2 cellular contexts compared by ENCODE assay signal in the genomic region with DNA sequence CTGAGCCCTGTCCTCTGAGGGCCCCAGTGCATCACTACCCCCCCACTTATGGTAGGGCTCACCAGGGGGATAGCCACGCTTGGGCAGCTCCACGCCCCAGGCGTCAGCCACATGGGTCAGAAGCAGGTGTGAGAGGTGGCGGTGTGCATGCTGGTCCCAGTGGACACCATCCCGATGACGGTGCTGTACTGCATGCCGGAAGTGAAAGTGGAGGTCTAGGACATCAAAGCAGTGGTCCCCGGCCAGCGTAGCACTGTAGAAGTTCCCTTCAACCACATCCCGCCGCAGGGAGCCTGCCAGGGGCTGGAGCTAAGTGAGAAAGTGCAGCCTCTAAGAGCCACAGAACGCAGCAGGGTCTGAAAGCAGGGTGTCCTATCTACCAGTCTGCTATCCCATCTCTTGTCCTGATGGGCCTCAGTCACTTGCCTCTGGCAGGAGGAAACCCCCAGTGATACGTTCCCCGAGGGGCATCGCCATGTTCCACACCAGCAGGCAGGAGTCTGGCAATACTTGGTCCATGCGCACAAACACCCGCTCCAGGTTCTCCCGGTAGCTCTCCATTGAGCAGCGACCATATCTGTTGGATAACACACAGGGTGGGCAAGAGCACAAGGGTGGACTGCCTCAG.
TF ChIP-seq lines count a peak whose summit lies in the region.

No MANE protein-coding gene starts in this region.

TF ChIP-seq in SK-N-SH, 30 proteins besides CTCF, POLR2A, EP300 and RAD21:
- TF ChIP-seq POLR2AphosphoS5 (IDR thresholded peaks at IDR 0.05; ENCODE audit: low read depth, low read length) (no peak), CHD2 (IDR thresholded peaks at IDR 0.05; ENCODE audit: low read length, partially characterized antibody) (no peak), MEF2A (IDR thresholded peaks at IDR 0.05; ENCODE audit: borderline replicate concordance, low read depth) (no peak), TEAD4 (IDR thresholded peaks at IDR 0.05; ENCODE audit: borderline replicate concordance, insufficient read depth) (no peak), MXI1 (IDR thresholded peaks at IDR 0.05; ENCODE audit: low read depth, low read length) (no peak), RCOR1 (IDR thresholded peaks at IDR 0.05; ENCODE audit: low read length) (no peak), TAF1 (IDR thresholded peaks at IDR 0.05; ENCODE audit: borderline replicate concordance, low read depth, low read length) (no peak), TCF12 (IDR thresholded peaks at IDR 0.05) (no peak), NFIC (IDR thresholded peaks at IDR 0.05; ENCODE audit: borderline replicate concordance) (no peak), RFX5 (IDR thresholded peaks at IDR 0.05; ENCODE audit: low read length) (no peak)
- TF ChIP-seq, protein P1, sequence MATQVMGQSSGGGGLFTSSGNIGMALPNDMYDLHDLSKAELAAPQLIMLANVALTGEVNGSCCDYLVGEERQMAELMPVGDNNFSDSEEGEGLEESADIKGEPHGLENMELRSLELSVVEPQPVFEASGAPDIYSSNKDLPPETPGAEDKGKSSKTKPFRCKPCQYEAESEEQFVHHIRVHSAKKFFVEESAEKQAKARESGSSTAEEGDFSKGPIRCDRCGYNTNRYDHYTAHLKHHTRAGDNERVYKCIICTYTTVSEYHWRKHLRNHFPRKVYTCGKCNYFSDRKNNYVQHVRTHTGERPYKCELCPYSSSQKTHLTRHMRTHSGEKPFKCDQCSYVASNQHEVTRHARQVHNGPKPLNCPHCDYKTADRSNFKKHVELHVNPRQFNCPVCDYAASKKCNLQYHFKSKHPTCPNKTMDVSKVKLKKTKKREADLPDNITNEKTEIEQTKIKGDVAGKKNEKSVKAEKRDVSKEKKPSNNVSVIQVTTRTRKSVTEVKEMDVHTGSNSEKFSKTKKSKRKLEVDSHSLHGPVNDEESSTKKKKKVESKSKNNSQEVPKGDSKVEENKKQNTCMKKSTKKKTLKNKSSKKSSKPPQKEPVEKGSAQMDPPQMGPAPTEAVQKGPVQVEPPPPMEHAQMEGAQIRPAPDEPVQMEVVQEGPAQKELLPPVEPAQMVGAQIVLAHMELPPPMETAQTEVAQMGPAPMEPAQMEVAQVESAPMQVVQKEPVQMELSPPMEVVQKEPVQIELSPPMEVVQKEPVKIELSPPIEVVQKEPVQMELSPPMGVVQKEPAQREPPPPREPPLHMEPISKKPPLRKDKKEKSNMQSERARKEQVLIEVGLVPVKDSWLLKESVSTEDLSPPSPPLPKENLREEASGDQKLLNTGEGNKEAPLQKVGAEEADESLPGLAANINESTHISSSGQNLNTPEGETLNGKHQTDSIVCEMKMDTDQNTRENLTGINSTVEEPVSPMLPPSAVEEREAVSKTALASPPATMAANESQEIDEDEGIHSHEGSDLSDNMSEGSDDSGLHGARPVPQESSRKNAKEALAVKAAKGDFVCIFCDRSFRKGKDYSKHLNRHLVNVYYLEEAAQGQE (IDR thresholded peaks at IDR 0.05; ENCODE audit: low read depth, low read length): no peak

TF ChIP-seq in WTC11, 78 proteins besides CTCF, POLR2A, EP300 and RAD21:
- TF ChIP-seq HMGA2 (CRISPR knock-in tag; IDR thresholded peaks at IDR 0.05): no peak
- no peak for TF ChIP-seq EMX1 (CRISPR knock-in tag; IDR thresholded peaks at IDR 0.05)
- TF ChIP-seq ZNF121 (CRISPR knock-in tag; IDR thresholded peaks at IDR 0.05): no peak
- no peak for TF ChIP-seq ZNF671 (CRISPR knock-in tag; IDR thresholded peaks at IDR 0.05)
- TF ChIP-seq TEAD1 (CRISPR knock-in tag; IDR thresholded peaks at IDR 0.05): no peak
- TF ChIP-seq ZNF138 (CRISPR knock-in tag; conservative IDR thresholded peaks at IDR 0.05): no peak
TF ChIP-seq in WTC11: peak in this region for 0.
